1 cellular context compared by ENCODE assay signal in genomic region chrX:123834116-123834515, GRCh38.
TF ChIP-seq lines count a peak whose summit lies in the region.

No MANE protein-coding gene starts in this region.

TF ChIP-seq in HepG2, 621 proteins besides CTCF, POLR2A, EP300 and RAD21:
- TF ChIP-seq SRY (CRISPR knock-in tag; IDR thresholded peaks at IDR 0.05), result no peak
- no peak for TF ChIP-seq ZNF367 (CRISPR knock-in tag; IDR thresholded peaks at IDR 0.05; ENCODE audit: borderline replicate concordance)
- no peak for TF ChIP-seq ARID2 (CRISPR knock-in tag; IDR thresholded peaks at IDR 0.05; ENCODE audit: borderline replicate concordance)
- no peak for TF ChIP-seq CSRNP2 (CRISPR knock-in tag; conservative IDR thresholded peaks at IDR 0.05; ENCODE audit: low read depth)
- no peak for TF ChIP-seq ZFX (CRISPR knock-in tag; IDR thresholded peaks at IDR 0.05; ENCODE audit: low read depth)
- TF ChIP-seq ZFP82 (CRISPR knock-in tag; IDR thresholded peaks at IDR 0.05; ENCODE audit: borderline replicate concordance), result no peak
- TF ChIP-seq CCAR2 (optimal IDR thresholded peaks at IDR 0.05; ENCODE audit: low read depth, low read length), result no peak
- TF ChIP-seq GATAD1 (CRISPR knock-in tag; IDR thresholded peaks at IDR 0.05), result no peak
- no peak for TF ChIP-seq FOXO1 (CRISPR knock-in tag; IDR thresholded peaks at IDR 0.05)
- no peak for TF ChIP-seq AGO2 (optimal IDR thresholded peaks at IDR 0.05; ENCODE audit: low read depth, low read length)
- no peak for TF ChIP-seq ZBTB14 (CRISPR knock-in tag; IDR thresholded peaks at IDR 0.05)
- no peak for TF ChIP-seq PAWR (CRISPR knock-in tag; IDR thresholded peaks at IDR 0.05; ENCODE audit: borderline replicate concordance)
